17 cellular contexts compared by ENCODE assay signal in genomic region chr10:8326702-8327423, GRCh38.
DNase-seq lines count a peak whose midpoint lies in the region; TF ChIP-seq lines count a peak whose summit lies in the region.
"Had no signal": no experiment of that assay in that cellular context is flagged by ENCODE, and none has a peak within 500 bp of the region (broad histone marks: within the 10 kb centered on the region; RNA-seq: fewer than 3 reads in every experiment).

No MANE protein-coding gene starts in this region.

- H4K20me1 ChIP-seq in neural progenitor cell (ENCODE audit: low read depth), result no peaks in the 10 kb centered on the region

- no peaks in the 10 kb centered on the region for H3K9me3 ChIP-seq in neural progenitor cell (ENCODE audit: low read depth)

- H3K36me3 Mint-ChIP-seq in activated T-cell treated with anti-CD3 and anti-CD28 coated beads, Interleukin-2, amount 50 U/mL, for 24 hours (ENCODE audit: low read depth), result no peaks in the 10 kb centered on the region
- no peaks in the 10 kb centered on the region for H3K36me3 Mint-ChIP-seq in neural progenitor cell
- H3K36me3 Mint-ChIP-seq: CD8-positive, alpha-beta T cell had no signal

- DNase-seq in activated T-cell treated with anti-CD3 and anti-CD28 coated beads, Interleukin-2, amount 50 U/mL, for 24 hours, result no peak
- no peak for DNase-seq in activated T-cell treated with anti-CD3 and anti-CD28 coated beads, Interleukin-2, amount 50 U/mL, for 48 hours
- no peak for DNase-seq in HEK293T (ENCODE audit: extremely low spot score)
- DNase-seq in neural progenitor cell (ENCODE audit: low spot score), result no peak
- DNase-seq in SK-N-DZ (ENCODE audit: low spot score), result no peak
- no peak for DNase-seq in islet precursor cell
- no peak for DNase-seq in glomerular visceral epithelial cell (ENCODE audit: extremely low spot score)
- DNase-seq: AML-193; CD8-positive, alpha-beta T cell; DND-41; GF-D8; Karpas-422; NCI-H1417; NCI-H1930; NCI-H524; SHP77 treated with DMSO at 0.1 percent for 48 hours had no signal

- H3K4me2 ChIP-seq in neural progenitor cell, result no peak overlapping the region

- CTCF ChIA-PET in HEK293T (lab: Yijun Ruan, JAX), result no interaction called here

- POLR2A ChIA-PET in HEK293T (lab: Yijun Ruan, JAX), result interaction anchor here (0.9 kb wide), 1 partner anchor 24 kb away, joined by 3 read pairs; no protein-coding TSS in a partner anchor

- H3K27ac ChIP-seq in VCaP, result peak overlapping the region; percentile 32; the same call in 1 of the 2 replicates
- no peak overlapping the region for H3K27ac ChIP-seq in neural progenitor cell

- H3K4me3 Mint-ChIP-seq in activated T-cell treated with anti-CD3 and anti-CD28 coated beads, Interleukin-2, amount 50 U/mL, for 24 hours, result no peak overlapping the region
- H3K4me3 Mint-ChIP-seq in neural progenitor cell, result no peak overlapping the region
- H3K4me3 Mint-ChIP-seq: CD8-positive, alpha-beta T cell had no signal

- no peaks in the 10 kb centered on the region for H3K36me3 ChIP-seq in neural progenitor cell

- H3F3A ChIP-seq in neural progenitor cell (ENCODE audit: low read depth), result no peaks in the 10 kb centered on the region

- H3K27me3 Mint-ChIP-seq in activated T-cell treated with anti-CD3 and anti-CD28 coated beads, Interleukin-2, amount 50 U/mL, for 24 hours, result peaks cover 5% of the 10 kb centered on the region
- H3K27me3 Mint-ChIP-seq in neural progenitor cell (ENCODE audit: insufficient read depth, low read depth), result peaks cover 2% of the 10 kb centered on the region

- H3K4me1 Mint-ChIP-seq in activated T-cell treated with anti-CD3 and anti-CD28 coated beads, Interleukin-2, amount 50 U/mL, for 24 hours (ENCODE audit: low read depth), result peaks cover 86% of the 10 kb centered on the region
- H3K4me1 Mint-ChIP-seq in neural progenitor cell, result peaks cover 1% of the 10 kb centered on the region

- peak overlapping the region; percentile 97 for H3K27ac Mint-ChIP-seq in activated T-cell treated with anti-CD3 and anti-CD28 coated beads, Interleukin-2, amount 50 U/mL, for 24 hours
- peak overlapping the region; percentile 38 for H3K27ac Mint-ChIP-seq in neural progenitor cell
- H3K27ac Mint-ChIP-seq: CD8-positive, alpha-beta T cell had no signal

- no peaks in the 10 kb centered on the region for H3K79me2 ChIP-seq in neural progenitor cell (ENCODE audit: low read depth)

- no peak overlapping the region for H3K4me3 ChIP-seq in neural progenitor cell

- no peaks in the 10 kb centered on the region for H3K9me3 Mint-ChIP-seq in activated T-cell treated with anti-CD3 and anti-CD28 coated beads, Interleukin-2, amount 50 U/mL, for 24 hours
- H3K9me3 Mint-ChIP-seq in neural progenitor cell, result no peaks in the 10 kb centered on the region
- H3K9me3 Mint-ChIP-seq: CD8-positive, alpha-beta T cell had no signal

- H3K4me1 ChIP-seq in neural progenitor cell, result no peaks in the 10 kb centered on the region

- TF ChIP-seq CTCF in VCaP (conservative IDR thresholded peaks at IDR 0.05) (peak; percentile 34), neural progenitor cell (IDR thresholded peaks at IDR 0.05) (no peak)

- H3K27me3 ChIP-seq in neural progenitor cell, result peaks cover 30% of the 10 kb centered on the region

- H2AFZ ChIP-seq in neural progenitor cell (replicated peaks), result no peak overlapping the region

- no peak overlapping the region for H3K9ac ChIP-seq in neural progenitor cell

TF ChIP-seq in HEK293T, 16 proteins besides CTCF, POLR2A, EP300 and RAD21:
- TF ChIP-seq ARNT (IDR thresholded peaks at IDR 0.05) (no peak), FOXK2 (IDR thresholded peaks at IDR 0.05) (no peak), NFRKB (IDR thresholded peaks at IDR 0.05) (no peak), PKNOX1 (IDR thresholded peaks at IDR 0.05) (peak; percentile 54), HDGF (IDR thresholded peaks at IDR 0.05; ENCODE audit: borderline replicate concordance) (no peak), CTBP1 (IDR thresholded peaks at IDR 0.05; ENCODE audit: borderline replicate concordance) (no peak), ZNF384 (IDR thresholded peaks at IDR 0.05) (no peak)
